In the genomic region with DNA sequence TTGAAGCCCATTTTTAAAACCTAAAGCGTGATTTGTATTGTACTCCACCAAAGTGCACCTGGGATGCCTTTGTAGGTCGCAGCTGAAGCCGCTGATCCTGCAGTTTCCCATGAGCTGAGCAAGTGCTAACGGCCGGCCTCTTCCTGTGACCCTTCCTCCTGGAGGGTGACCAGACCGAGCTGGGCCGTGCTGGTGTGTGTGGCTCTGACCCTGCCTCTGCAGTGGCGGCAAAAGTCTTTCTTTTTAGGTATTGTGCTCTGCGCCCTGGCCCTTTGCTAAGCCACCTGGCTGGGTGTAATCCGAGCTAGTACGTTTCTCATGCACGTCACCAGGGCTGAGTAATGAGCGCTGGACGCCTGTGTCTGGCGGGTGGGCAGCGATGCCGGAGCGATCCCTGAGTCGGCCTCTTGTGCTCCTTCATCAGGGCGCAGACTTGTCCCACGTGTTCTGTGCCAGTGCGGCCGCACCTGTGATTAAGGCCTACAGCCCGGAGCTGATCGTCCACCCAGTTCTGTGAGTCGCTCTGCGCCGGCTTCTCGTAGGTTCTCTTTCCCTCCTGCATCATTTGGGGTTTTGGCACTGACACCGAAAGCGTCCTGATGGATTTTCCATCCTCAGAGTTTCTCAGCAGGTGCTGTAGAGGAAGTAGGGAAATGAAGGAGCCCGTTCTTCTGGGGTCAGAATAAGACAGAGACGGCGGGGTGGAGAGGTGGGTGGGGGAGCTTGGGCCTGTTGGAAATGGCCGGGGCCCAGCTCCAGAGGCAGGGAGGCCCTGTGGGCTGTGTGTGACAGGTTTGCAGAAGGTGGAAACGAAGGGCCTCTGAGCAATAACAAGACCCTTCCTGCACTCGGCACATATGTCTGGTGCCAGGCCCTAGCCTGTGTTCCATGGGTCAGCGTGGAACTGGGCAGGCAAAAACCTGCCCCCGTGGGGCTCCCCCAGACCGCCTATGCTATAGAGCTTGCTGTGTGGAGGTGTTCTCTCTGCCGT, we compare ENCODE assay signal across 20 cellular contexts. TPM values are rescaled to one million over a fixed set of nuclear protein-coding genes. Genes with fewer than 3 reads are reported as not detected.
DNase-seq lines count a peak whose midpoint lies in the region; FAIRE-seq and TF ChIP-seq lines count a peak whose summit lies in the region.
"Had no signal": no experiment of that assay in that cellular context is flagged by ENCODE, and none has a peak within 500 bp of the region (broad histone marks: within the 10 kb centered on the region; RNA-seq: fewer than 3 reads in every experiment).

No MANE protein-coding gene starts in this region.

- TF ChIP-seq CTCF in Caco-2 (IDR thresholded peaks at IDR 0.05; ENCODE audit: insufficient read depth in 1 of 2, low read depth in 1 of 2, low read length in 1 of 2, severe bottlenecking in 1 of 2, unreplicated experiment in 1 of 2) (no peak), H1 (IDR thresholded peaks at IDR 0.05; ENCODE audit: control extremely low read depth in 1 of 3, insufficient read depth in 1 of 3, low read depth in 1 of 3, low read length in 3 of 3) (no peak)

- no peak overlapping the region for H3K4me3 Mint-ChIP-seq in Caco-2 (ENCODE audit: unreplicated experiment)
- H3K4me3 Mint-ChIP-seq: activated naive CD8-positive, alpha-beta T cell had no signal

- H3K4me1 Mint-ChIP-seq in Caco-2 (ENCODE audit: low read depth, unreplicated experiment), result peaks cover 12% of the 10 kb centered on the region

- no peak for TF ChIP-seq POLR2A in H1 (IDR thresholded peaks at IDR 0.05; ENCODE audit: control extremely low read depth in 1 of 2, low read depth in 2 of 2, low read length in 2 of 2)

- no peaks in the 10 kb centered on the region for H3K9me3 ChIP-seq in Caco-2
- H3K9me3 ChIP-seq in H1 (ENCODE audit: insufficient read depth in 2 of 2, low read depth in 1 of 2, low read length in 1 of 2), result no peaks in the 10 kb centered on the region
- peaks cover 0 to 2% of the 10 kb centered on the region in 2 donors for H3K9me3 ChIP-seq in neuronal stem cell (replicated peaks in 1 of 2; ENCODE audit: control insufficient read depth in 2 of 2, insufficient read depth in 1 of 2, low read depth in 1 of 2, low read length in 2 of 2)
- H3K9me3 ChIP-seq: breast epithelium had no signal

- peak overlapping the region; percentile 1 for H3K27ac Mint-ChIP-seq in Caco-2 (ENCODE audit: unreplicated experiment)
- H3K27ac Mint-ChIP-seq: activated naive CD8-positive, alpha-beta T cell had no signal

- peak overlapping the region; percentile 79 for H4K8ac ChIP-seq in H1 (ENCODE audit: extremely low read depth, insufficient read depth, low read length)
- H4K8ac ChIP-seq in neuronal stem cell (ENCODE audit: low read depth, low read length), result no peak overlapping the region

- H3K4ac ChIP-seq in H1 (replicated peaks; ENCODE audit: insufficient read length, low read depth, low read length) (no peak overlapping the region), neuronal stem cell (ENCODE audit: low read length) (no peak overlapping the region)

- H3K4me3 ChIP-seq in Caco-2 (ENCODE audit: low read depth, low read length), result no peak overlapping the region
- no peak overlapping the region for H3K4me3 ChIP-seq in H1 (ENCODE audit: extremely low read depth in 1 of 4, insufficient read depth in 2 of 4, low read depth in 3 of 4, low read length in 4 of 4)
- H3K4me3 ChIP-seq in neuronal stem cell (ENCODE audit: low read length in 2 of 2), result no peak overlapping the region
- H3K4me3 ChIP-seq: breast epithelium, GM23248 had no signal

- TF ChIP-seq RAD21 in H1 (IDR thresholded peaks at IDR 0.05 in 1 of 2, conservative IDR thresholded peaks at IDR 0.05 in 1 of 2; ENCODE audit: low read depth in 2 of 2, low read length in 2 of 2), result no peak

- H3K9me3 Mint-ChIP-seq in Caco-2 (ENCODE audit: unreplicated experiment), result no peaks in the 10 kb centered on the region

- H3K27ac ChIP-seq in H1 (ENCODE audit: low read depth, low read length) (no peak overlapping the region), neuronal stem cell (replicated peaks; ENCODE audit: low read length) (peak overlapping the region; percentile 60)
- H3K27ac ChIP-seq: GM23248 had no signal

- BruUV-seq in Caco-2 (replicated peaks; lab: Mats Ljungman, UMichigan), result no TSS peak

- H2BK20ac ChIP-seq in H1 (ENCODE audit: low read length), result no peak overlapping the region

- H2BK5ac ChIP-seq in H1 (ENCODE audit: low read depth, low read length) (no peak overlapping the region), neuronal stem cell (ENCODE audit: low read length) (peak overlapping the region; percentile 87)

- H3K9ac ChIP-seq in H1 (replicated peaks in 1 of 4; ENCODE audit: extremely low read depth in 1 of 4, low read depth in 3 of 4, low read length in 3 of 4) (no peak overlapping the region), neuronal stem cell (ENCODE audit: low read depth, low read length, poor library complexity) (no peak overlapping the region)
- H3K9ac ChIP-seq: GM23248 had no signal

- no peak for TF ChIP-seq EP300 in H1 (IDR thresholded peaks at IDR 0.05; ENCODE audit: borderline replicate concordance in 1 of 2, low read depth in 2 of 2, low read length in 2 of 2)

- H2BK12ac ChIP-seq in H1 (ENCODE audit: low read depth, low read length), result no peak overlapping the region
- H2BK12ac ChIP-seq in neuronal stem cell (ENCODE audit: low read length), result no peak overlapping the region

- intact Hi-C loops in Caco-2 (cut with micrococcal nuclease; ENCODE audit: unreplicated experiment), result no loop called here

- H4K5ac ChIP-seq in H1 (ENCODE audit: insufficient read length, low read depth, low read length), result no peak overlapping the region

- no peak overlapping the region for H2BK15ac ChIP-seq in H1 (ENCODE audit: low read length)
- peak overlapping the region; percentile 10 for H2BK15ac ChIP-seq in neuronal stem cell (ENCODE audit: low read length)

- CTCF ChIA-PET in Caco-2 (lab: Charles Lee), result no interaction called here
- CTCF ChIA-PET in H1 (lab: Charles Lee; ENCODE audit: partially characterized antibody), result interaction anchor here (0.9 to 4.9 kb wide), 8 partner anchors 10 to 59 kb away, joined by 3 to 23 read pairs (median 3); a partner anchor contains a TSS

- H3K23me2 ChIP-seq in H1 (ENCODE audit: low read depth, low read length), result no peaks in the 10 kb centered on the region

- peaks cover 3 to 76% of the 10 kb centered on the region in 2 experiments for H3K79me2 ChIP-seq in H1 (ENCODE audit: control insufficient read depth in 1 of 2, insufficient read depth in 2 of 2, low read length in 2 of 2)

- 0 out of 2 replicates have a peak overlapping the region, but pooled peaks have one; percentile 60 for H2AK5ac ChIP-seq in H1 (ENCODE audit: low read depth, low read length)
- peak overlapping the region; percentile 48 for H2AK5ac ChIP-seq in neuronal stem cell (ENCODE audit: low read depth, low read length)

- peaks cover 4% of the 10 kb centered on the region for H3K4me1 ChIP-seq in Caco-2
- no peaks in the 10 kb centered on the region; a peak in 1 of 7 replicates for H3K4me1 ChIP-seq in H1 (replicated peaks in 1 of 4; ENCODE audit: control insufficient read depth in 3 of 4, insufficient read depth in 4 of 4, low read length in 3 of 4)
- H3K4me1 ChIP-seq in neuronal stem cell (ENCODE audit: control insufficient read depth in 2 of 2, insufficient read depth in 1 of 2, low read depth in 1 of 2, low read length in 2 of 2), result peaks cover 3 to 13% of the 10 kb centered on the region in 2 donors
- H3K4me1 ChIP-seq: breast epithelium had no signal

- H3K18ac ChIP-seq in H1 (ENCODE audit: extremely low read depth, low read length), result no peak overlapping the region
- H3K18ac ChIP-seq in neuronal stem cell (ENCODE audit: low read length), result peak overlapping the region; percentile 88

- H3K4me2 ChIP-seq in H1 (ENCODE audit: insufficient read depth in 1 of 2, low read depth in 2 of 2, low read length in 2 of 2) (no peak overlapping the region), neuronal stem cell (ENCODE audit: insufficient read depth, low read length, poor library complexity, severe bottlenecking) (peak overlapping the region; percentile 34)

- no peaks in the 10 kb centered on the region; the same call in 1 of the 2 replicates for H3K27me3 ChIP-seq in Caco-2 (replicated peaks; ENCODE audit: control insufficient read depth, insufficient read depth, low read length)
- H3K27me3 ChIP-seq in H1 (replicated peaks in 1 of 4; ENCODE audit: control insufficient read depth in 3 of 4, extremely low read depth in 1 of 4, insufficient read depth in 3 of 4, low read length in 3 of 4), result no peaks in the 10 kb centered on the region
- no peaks in the 10 kb centered on the region for H3K27me3 ChIP-seq in neuronal stem cell (ENCODE audit: control insufficient read depth in 3 of 3, insufficient read depth in 3 of 3, low read depth in 1 of 3, low read length in 3 of 3)
- H3K27me3 ChIP-seq: breast epithelium had no signal

- H4K20me1 ChIP-seq in H1 (replicated peaks in 1 of 2; ENCODE audit: control insufficient read depth in 1 of 2, insufficient read depth in 2 of 2, low read length in 2 of 2), result peaks cover 9 to 29% of the 10 kb centered on the region in 2 experiments

- peaks cover 44% of the 10 kb centered on the region for H3K36me3 Mint-ChIP-seq in Caco-2 (ENCODE audit: insufficient read depth, unreplicated experiment)

- H2BK120ac ChIP-seq in H1 (replicated peaks; ENCODE audit: low read depth, low read length) (no peak overlapping the region), neuronal stem cell (ENCODE audit: low read depth, low read length) (no peak overlapping the region)

- no peak overlapping the region for H2AFZ ChIP-seq in H1 (ENCODE audit: low read length)
- peak overlapping the region; percentile 40 for H2AFZ ChIP-seq in neuronal stem cell (ENCODE audit: low read length)
- H2AFZ ChIP-seq: GM23248 had no signal

- H3K23ac ChIP-seq in H1 (ENCODE audit: insufficient read length) (no peak overlapping the region), neuronal stem cell (ENCODE audit: low read depth, low read length, poor library complexity) (no peak overlapping the region)

- WGBS in H1 (ENCODE audit: extremely low coverage in 1 of 2, insufficient coverage in 1 of 2, insufficient read length in 1 of 2, insufficient replicate concordance in 2 of 2, low coverage in 1 of 2, low lambda C conversion rate in 2 of 2, missing lambda C conversion rate in 1 of 2), 2 experiments, result 92% methylated on average over 40 of the region's 41 CpGs; no CpG with 5 or more reads in 1 of the 2 experiments
- no CpG with 5 or more reads among the region's 41 CpGs for WGBS in neuronal stem cell (ENCODE audit: extremely low coverage in 2 of 2, insufficient read length in 2 of 2, insufficient replicate concordance in 1 of 2), 2 donors

- H4K91ac ChIP-seq in H1 (replicated peaks; ENCODE audit: insufficient read length, low read length) (no peak overlapping the region), neuronal stem cell (ENCODE audit: low read depth, low read length, poor library complexity) (no peak overlapping the region)

- H3K14ac ChIP-seq in H1 (ENCODE audit: insufficient read length) (no peak overlapping the region), neuronal stem cell (ENCODE audit: low read length) (no peak overlapping the region)

- DNase-seq in Caco-2 (no peak), NCI-H2029 treated with DMSO at 0.1 percent for 48 hours (lab: John Stamatoyannopoulos, UW) (peak; percentile 90), H1 (ENCODE audit: low read depth in 1 of 2, low spot score in 2 of 2) (peak in 1 of 2 experiments; percentile 43), neuronal stem cell (ENCODE audit: low spot score) (peak; percentile 55), KG1 (lab: John Stamatoyannopoulos, UW) (no peak), dedifferentiated amniotic fluid mesenchymal stem cell (ENCODE audit: extremely low spot score) (no peak), NCI-H1048 (lab: John Stamatoyannopoulos, UW) (no peak), hypothalamus (lab: John Stamatoyannopoulos, UW) (no peak)
- DNase-seq: activated CD4-positive, CD25-positive, alpha-beta regulatory T cell treated with anti-CD3 and anti-CD28 coated beads, Interleukin-2, amount 50 U/mL, for 72 hours; activated T-cell treated with anti-CD3 and anti-CD28 coated beads, Interleukin-2, amount 50 U/mL, for 1 hour; effector CD4-positive, alpha-beta T cell; GM23248; MV-4-11; NCI-H526; nucleus accumbens; stimulated activated naive CD4-positive, alpha-beta T cell treated with Interleukin-2 at 50 U/mL for 16 hours had no signal

- H3K36me3 ChIP-seq in Caco-2 (ENCODE audit: control insufficient read depth, insufficient read depth, low read length) (peaks cover 5% of the 10 kb centered on the region), H1 (ENCODE audit: control insufficient read depth in 2 of 4, insufficient read depth in 4 of 4, low read length in 3 of 4) (peaks cover 0 to 12% (median 7%) of the 10 kb centered on the region in 4 experiments; a peak in 4 of 8 replicates), neuronal stem cell (replicated peaks in 1 of 2; ENCODE audit: control insufficient read depth in 2 of 2, insufficient read depth in 2 of 2, low read length in 2 of 2) (peaks cover 13 to 55% of the 10 kb centered on the region in 2 donors)

- peaks cover 13% of the 10 kb centered on the region for H3K79me1 ChIP-seq in H1 (ENCODE audit: low read depth, low read length)
- peaks cover 9% of the 10 kb centered on the region for H3K79me1 ChIP-seq in neuronal stem cell (ENCODE audit: low read depth, low read length)

- H3K56ac ChIP-seq in H1 (replicated peaks; ENCODE audit: insufficient read length, low read depth, low read length), result no peak overlapping the region

- H3K27me3 Mint-ChIP-seq in Caco-2 (ENCODE audit: insufficient read depth, unreplicated experiment), result no peaks in the 10 kb centered on the region
- H3K27me3 Mint-ChIP-seq: activated naive CD8-positive, alpha-beta T cell had no signal

- POLR2A ChIA-PET in Caco-2 (lab: Charles Lee), result interaction anchor here (0.9 kb wide), 1 partner anchor 24 kb away, joined by 4 read pairs; no protein-coding TSS in a partner anchor
- POLR2A ChIA-PET in H1 (lab: Charles Lee; ENCODE audit: partially characterized antibody), result interaction anchor here (0.5 to 1.7 kb wide), 5 partner anchors 9 to 55 kb away, joined by 3 to 5 read pairs (median 3); no protein-coding TSS in a partner anchor

- no peak for FAIRE-seq in H1 (lab: Jason Lieb, UNC)
- FAIRE-seq: small intestine, urothelium cell line had no signal

RNA-seq across cellular contexts. Expression of a gene that starts 9.7 kb away (rescaled TPM):
- 48.8 and 51.5 TPM in 2 replicates for total RNA-seq in Caco-2 (2022)
- 23.6 and 25.4 TPM in 2 replicates for total RNA-seq in H1 (2021; fragmentation: NEBNext Ultra II Directional; extraction: Animal tissue kit (Norgen Biotek cat#: 25700))
- 35.5 and 38.2 TPM in 2 replicates for polyA plus RNA-seq in H1 (2011; rRNA removed)
- 36.4 TPM for polyA plus RNA-seq in H1 (2011; cell fraction: cytosol; rRNA removed)
- polyA plus RNA-seq in H1 (2011; cell fraction: nucleus; rRNA removed), result 55.1 TPM
- polyA plus RNA-seq in H1 (2012, experiment 1 of 2), result 23.7 to 27.2 TPM (median 25.9 TPM) in 4 replicates
- polyA plus RNA-seq in H1 (2012, experiment 2 of 2), result 17.0 TPM
- polyA plus RNA-seq in H1 (2013, experiment 1 of 2), result 20.8 TPM
- polyA plus RNA-seq in H1 (2013, experiment 2 of 2), result 20.3 TPM
- polyA minus RNA-seq in H1 (2011; rRNA and poly(A)+ RNA removed), result 17.3 and 21.0 TPM in 2 replicates
- polyA minus RNA-seq in H1 (2011; cell fraction: cytosol; rRNA and poly(A)+ RNA removed), result 8.7 TPM
- 14.9 TPM for polyA minus RNA-seq in H1 (2011; cell fraction: nucleus; rRNA and poly(A)+ RNA removed)
- polyA plus RNA-seq in neuronal stem cell (2013, experiment 1 of 2), result 18.7 TPM
- polyA plus RNA-seq in neuronal stem cell (2013, experiment 2 of 2), result 18.2 TPM

Comparison
In these comparisons a context has a peak if more than half of its experiments do, and no peak if none do; other contexts are left out.
1. DNase-seq: peak in NCI-H2029 treated with DMSO at 0.1 percent for 48 hours (single experiment) and neuronal stem cell (single experiment); none in Caco-2 (0 of 2), KG1 (single experiment), dedifferentiated amniotic fluid mesenchymal stem cell (single experiment), NCI-H1048 (single experiment) and hypothalamus (0 of 51).